2 cellular contexts compared by ENCODE assay signal in the genomic region with DNA sequence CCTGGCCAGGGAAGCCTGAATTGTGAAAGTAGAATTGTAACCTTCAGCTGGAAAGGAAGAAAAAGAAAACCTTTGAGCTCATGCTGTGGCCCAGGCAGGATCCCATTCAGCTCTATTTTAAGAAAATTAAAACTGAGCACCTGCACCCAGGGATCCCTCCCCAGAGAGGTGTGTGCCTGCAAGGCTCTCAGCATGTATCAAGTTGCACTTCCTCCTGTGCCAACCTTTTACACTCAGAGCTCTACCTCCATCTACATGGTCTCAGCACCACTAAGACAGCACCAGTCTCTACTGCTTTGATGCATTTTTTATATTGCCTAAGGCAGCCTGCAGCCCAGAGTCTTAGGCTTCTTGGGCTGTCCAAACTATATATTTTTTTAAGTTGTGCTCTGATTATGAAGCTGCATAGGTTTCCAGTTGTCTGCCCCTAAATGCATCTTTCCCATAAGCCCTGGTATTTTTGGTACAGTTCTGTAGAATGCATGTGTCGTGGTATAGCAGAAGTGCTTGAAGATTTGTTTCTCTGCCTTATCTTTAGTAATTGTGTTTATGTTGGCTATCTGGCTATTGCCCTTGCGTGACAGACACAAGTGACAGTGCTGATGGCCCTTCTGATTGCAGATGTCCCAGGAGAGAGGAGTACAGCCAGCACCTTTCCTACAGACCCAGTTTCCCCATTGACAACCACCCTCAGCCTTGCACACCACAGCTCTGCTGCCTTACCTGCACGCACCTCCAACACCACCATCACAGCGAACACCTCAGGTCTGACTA.
A peak's percentile ranks its signal among the peaks of the same experiment; 100 is the strongest.
TF ChIP-seq lines count a peak whose summit lies in the region.

No MANE protein-coding gene starts in this region.

TF ChIP-seq in GM23338, 12 proteins besides CTCF, POLR2A, EP300 and RAD21 (continued from another document):
- TF ChIP-seq, protein P1, sequence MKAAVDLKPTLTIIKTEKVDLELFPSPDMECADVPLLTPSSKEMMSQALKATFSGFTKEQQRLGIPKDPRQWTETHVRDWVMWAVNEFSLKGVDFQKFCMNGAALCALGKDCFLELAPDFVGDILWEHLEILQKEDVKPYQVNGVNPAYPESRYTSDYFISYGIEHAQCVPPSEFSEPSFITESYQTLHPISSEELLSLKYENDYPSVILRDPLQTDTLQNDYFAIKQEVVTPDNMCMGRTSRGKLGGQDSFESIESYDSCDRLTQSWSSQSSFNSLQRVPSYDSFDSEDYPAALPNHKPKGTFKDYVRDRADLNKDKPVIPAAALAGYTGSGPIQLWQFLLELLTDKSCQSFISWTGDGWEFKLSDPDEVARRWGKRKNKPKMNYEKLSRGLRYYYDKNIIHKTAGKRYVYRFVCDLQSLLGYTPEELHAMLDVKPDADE (IDR thresholded peaks at IDR 0.05): 0 out of 2 replicates have a peak, but pooled peaks have one; percentile 63
- no peak for TF ChIP-seq STAT1 (IDR thresholded peaks at IDR 0.05; ENCODE audit: unreplicated experiment)
- TF ChIP-seq ZNF114 (CRISPR knock-in tag; IDR thresholded peaks at IDR 0.05): no peak
- TF ChIP-seq, protein P2, sequence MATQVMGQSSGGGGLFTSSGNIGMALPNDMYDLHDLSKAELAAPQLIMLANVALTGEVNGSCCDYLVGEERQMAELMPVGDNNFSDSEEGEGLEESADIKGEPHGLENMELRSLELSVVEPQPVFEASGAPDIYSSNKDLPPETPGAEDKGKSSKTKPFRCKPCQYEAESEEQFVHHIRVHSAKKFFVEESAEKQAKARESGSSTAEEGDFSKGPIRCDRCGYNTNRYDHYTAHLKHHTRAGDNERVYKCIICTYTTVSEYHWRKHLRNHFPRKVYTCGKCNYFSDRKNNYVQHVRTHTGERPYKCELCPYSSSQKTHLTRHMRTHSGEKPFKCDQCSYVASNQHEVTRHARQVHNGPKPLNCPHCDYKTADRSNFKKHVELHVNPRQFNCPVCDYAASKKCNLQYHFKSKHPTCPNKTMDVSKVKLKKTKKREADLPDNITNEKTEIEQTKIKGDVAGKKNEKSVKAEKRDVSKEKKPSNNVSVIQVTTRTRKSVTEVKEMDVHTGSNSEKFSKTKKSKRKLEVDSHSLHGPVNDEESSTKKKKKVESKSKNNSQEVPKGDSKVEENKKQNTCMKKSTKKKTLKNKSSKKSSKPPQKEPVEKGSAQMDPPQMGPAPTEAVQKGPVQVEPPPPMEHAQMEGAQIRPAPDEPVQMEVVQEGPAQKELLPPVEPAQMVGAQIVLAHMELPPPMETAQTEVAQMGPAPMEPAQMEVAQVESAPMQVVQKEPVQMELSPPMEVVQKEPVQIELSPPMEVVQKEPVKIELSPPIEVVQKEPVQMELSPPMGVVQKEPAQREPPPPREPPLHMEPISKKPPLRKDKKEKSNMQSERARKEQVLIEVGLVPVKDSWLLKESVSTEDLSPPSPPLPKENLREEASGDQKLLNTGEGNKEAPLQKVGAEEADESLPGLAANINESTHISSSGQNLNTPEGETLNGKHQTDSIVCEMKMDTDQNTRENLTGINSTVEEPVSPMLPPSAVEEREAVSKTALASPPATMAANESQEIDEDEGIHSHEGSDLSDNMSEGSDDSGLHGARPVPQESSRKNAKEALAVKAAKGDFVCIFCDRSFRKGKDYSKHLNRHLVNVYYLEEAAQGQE (IDR thresholded peaks at IDR 0.05; ENCODE audit: unreplicated experiment): no peak
- TF ChIP-seq, protein P3, sequence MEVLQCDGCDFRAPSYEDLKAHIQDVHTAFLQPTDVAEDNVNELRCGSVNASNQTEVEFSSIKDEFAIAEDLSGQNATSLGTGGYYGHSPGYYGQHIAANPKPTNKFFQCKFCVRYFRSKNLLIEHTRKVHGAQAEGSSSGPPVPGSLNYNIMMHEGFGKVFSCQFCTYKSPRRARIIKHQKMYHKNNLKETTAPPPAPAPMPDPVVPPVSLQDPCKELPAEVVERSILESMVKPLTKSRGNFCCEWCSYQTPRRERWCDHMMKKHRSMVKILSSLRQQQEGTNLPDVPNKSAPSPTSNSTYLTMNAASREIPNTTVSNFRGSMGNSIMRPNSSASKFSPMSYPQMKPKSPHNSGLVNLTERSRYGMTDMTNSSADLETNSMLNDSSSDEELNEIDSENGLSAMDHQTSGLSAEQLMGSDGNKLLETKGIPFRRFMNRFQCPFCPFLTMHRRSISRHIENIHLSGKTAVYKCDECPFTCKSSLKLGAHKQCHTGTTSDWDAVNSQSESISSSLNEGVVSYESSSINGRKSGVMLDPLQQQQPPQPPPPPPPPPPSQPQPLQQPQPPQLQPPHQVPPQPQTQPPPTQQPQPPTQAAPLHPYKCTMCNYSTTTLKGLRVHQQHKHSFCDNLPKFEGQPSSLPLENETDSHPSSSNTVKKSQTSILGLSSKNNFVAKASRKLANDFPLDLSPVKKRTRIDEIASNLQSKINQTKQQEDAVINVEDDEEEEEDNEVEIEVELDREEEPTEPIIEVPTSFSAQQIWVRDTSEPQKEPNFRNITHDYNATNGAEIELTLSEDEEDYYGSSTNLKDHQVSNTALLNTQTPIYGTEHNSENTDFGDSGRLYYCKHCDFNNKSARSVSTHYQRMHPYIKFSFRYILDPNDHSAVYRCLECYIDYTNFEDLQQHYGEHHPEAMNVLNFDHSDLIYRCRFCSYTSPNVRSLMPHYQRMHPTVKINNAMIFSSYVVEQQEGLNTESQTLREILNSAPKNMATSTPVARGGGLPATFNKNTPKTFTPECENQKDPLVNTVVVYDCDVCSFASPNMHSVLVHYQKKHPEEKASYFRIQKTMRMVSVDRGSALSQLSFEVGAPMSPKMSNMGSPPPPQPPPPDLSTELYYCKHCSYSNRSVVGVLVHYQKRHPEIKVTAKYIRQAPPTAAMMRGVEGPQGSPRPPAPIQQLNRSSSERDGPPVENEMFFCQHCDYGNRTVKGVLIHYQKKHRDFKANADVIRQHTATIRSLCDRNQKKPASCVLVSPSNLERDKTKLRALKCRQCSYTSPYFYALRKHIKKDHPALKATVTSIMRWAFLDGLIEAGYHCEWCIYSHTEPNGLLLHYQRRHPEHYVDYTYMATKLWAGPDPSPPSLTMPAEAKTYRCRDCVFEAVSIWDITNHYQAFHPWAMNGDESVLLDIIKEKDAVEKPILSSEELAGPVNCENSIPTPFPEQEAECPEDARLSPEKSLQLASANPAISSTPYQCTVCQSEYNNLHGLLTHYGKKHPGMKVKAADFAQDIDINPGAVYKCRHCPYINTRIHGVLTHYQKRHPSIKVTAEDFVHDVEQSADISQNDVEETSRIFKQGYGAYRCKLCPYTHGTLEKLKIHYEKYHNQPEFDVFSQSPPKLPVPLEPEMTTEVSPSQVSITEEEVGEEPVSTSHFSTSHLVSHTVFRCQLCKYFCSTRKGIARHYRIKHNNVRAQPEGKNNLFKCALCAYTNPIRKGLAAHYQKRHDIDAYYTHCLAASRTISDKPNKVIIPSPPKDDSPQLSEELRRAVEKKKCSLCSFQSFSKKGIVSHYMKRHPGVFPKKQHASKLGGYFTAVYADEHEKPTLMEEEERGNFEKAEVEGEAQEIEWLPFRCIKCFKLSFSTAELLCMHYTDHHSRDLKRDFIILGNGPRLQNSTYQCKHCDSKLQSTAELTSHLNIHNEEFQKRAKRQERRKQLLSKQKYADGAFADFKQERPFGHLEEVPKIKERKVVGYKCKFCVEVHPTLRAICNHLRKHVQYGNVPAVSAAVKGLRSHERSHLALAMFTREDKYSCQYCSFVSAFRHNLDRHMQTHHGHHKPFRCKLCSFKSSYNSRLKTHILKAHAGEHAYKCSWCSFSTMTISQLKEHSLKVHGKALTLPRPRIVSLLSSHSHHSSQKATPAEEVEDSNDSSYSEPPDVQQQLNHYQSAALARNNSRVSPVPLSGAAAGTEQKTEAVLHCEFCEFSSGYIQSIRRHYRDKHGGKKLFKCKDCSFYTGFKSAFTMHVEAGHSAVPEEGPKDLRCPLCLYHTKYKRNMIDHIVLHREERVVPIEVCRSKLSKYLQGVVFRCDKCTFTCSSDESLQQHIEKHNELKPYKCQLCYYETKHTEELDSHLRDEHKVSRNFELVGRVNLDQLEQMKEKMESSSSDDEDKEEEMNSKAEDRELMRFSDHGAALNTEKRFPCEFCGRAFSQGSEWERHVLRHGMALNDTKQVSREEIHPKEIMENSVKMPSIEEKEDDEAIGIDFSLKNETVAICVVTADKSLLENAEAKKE (CRISPR knock-in tag; IDR thresholded peaks at IDR 0.05): peak; percentile 37; the same call in 1 of the 2 replicates
- TF ChIP-seq CREB1 (CRISPR knock-in tag; IDR thresholded peaks at IDR 0.05; ENCODE audit: low read depth): no peak
- no peak for TF ChIP-seq EZH2phosphoT487 (IDR thresholded peaks at IDR 0.05; ENCODE audit: unreplicated experiment)

TF ChIP-seq in HepG2, 621 proteins besides CTCF, POLR2A, EP300 and RAD21 (continued from another document):
- TF ChIP-seq, protein P4, sequence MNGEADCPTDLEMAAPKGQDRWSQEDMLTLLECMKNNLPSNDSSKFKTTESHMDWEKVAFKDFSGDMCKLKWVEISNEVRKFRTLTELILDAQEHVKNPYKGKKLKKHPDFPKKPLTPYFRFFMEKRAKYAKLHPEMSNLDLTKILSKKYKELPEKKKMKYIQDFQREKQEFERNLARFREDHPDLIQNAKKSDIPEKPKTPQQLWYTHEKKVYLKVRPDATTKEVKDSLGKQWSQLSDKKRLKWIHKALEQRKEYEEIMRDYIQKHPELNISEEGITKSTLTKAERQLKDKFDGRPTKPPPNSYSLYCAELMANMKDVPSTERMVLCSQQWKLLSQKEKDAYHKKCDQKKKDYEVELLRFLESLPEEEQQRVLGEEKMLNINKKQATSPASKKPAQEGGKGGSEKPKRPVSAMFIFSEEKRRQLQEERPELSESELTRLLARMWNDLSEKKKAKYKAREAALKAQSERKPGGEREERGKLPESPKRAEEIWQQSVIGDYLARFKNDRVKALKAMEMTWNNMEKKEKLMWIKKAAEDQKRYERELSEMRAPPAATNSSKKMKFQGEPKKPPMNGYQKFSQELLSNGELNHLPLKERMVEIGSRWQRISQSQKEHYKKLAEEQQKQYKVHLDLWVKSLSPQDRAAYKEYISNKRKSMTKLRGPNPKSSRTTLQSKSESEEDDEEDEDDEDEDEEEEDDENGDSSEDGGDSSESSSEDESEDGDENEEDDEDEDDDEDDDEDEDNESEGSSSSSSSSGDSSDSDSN (CRISPR knock-in tag; IDR thresholded peaks at IDR 0.05): no peak
- TF ChIP-seq MEIS2 (CRISPR knock-in tag; IDR thresholded peaks at IDR 0.05) (no peak), SAFB2 (CRISPR knock-in tag; IDR thresholded peaks at IDR 0.05; ENCODE audit: borderline replicate concordance, low read depth) (no peak), NONO (IDR thresholded peaks at IDR 0.05) (no peak), NONO (CRISPR knock-in tag; conservative IDR thresholded peaks at IDR 0.05) (no peak), ZNF44 (CRISPR knock-in tag; IDR thresholded peaks at IDR 0.05) (no peak), ZNF747 (CRISPR knock-in tag; IDR thresholded peaks at IDR 0.05; ENCODE audit: borderline replicate concordance) (no peak), ZNF670 (CRISPR knock-in tag; IDR thresholded peaks at IDR 0.05; ENCODE audit: borderline replicate concordance) (no peak), CHD2 (IDR thresholded peaks at IDR 0.05; ENCODE audit: low read depth, low read length) (no peak), NR2F6 (IDR thresholded peaks at IDR 0.05) (no peak), NR2F6 (CRISPR knock-in tag; IDR thresholded peaks at IDR 0.05) (no peak), ONECUT2 (CRISPR knock-in tag; IDR thresholded peaks at IDR 0.05) (no peak), NAIF1 (CRISPR knock-in tag; IDR thresholded peaks at IDR 0.05; ENCODE audit: borderline replicate concordance) (no peak), RFXAP (CRISPR knock-in tag; IDR thresholded peaks at IDR 0.05; ENCODE audit: borderline replicate concordance) (no peak), ZNF850 (CRISPR knock-in tag; conservative IDR thresholded peaks at IDR 0.05) (no peak), IKZF4 (CRISPR knock-in tag; IDR thresholded peaks at IDR 0.05; ENCODE audit: borderline replicate concordance, low read depth, not compliant biosample characterization) (no peak), EZH2 (conservative IDR thresholded peaks at IDR 0.05; ENCODE audit: low read depth, low read length) (no peak), SALL2 (CRISPR knock-in tag; IDR thresholded peaks at IDR 0.05) (no peak)
- TF ChIP-seq, protein P5, sequence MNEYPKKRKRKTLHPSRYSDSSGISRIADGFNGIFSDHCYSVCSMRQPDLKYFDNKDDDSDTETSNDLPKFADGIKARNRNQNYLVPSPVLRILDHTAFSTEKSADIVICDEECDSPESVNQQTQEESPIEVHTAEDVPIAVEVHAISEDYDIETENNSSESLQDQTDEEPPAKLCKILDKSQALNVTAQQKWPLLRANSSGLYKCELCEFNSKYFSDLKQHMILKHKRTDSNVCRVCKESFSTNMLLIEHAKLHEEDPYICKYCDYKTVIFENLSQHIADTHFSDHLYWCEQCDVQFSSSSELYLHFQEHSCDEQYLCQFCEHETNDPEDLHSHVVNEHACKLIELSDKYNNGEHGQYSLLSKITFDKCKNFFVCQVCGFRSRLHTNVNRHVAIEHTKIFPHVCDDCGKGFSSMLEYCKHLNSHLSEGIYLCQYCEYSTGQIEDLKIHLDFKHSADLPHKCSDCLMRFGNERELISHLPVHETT (CRISPR knock-in tag; conservative IDR thresholded peaks at IDR 0.05): no peak
